In genomic region chr1:67332653-67333529, GRCh38 we compare ENCODE assay signal across 12 cellular contexts. TPM values are rescaled to one million over a fixed set of nuclear protein-coding genes. Genes with fewer than 3 reads are reported as not detected.
DNase-seq lines count a peak whose midpoint lies in the region; ATAC-seq and TF ChIP-seq lines count a peak whose summit lies in the region.
"Had no signal": no experiment of that assay in that cellular context is flagged by ENCODE, and none has a peak within 500 bp of the region (broad histone marks: within the 10 kb centered on the region; RNA-seq: fewer than 3 reads in every experiment).

No MANE protein-coding gene starts in this region.

- peaks cover 18% of the 10 kb centered on the region for H3K4me1 ChIP-seq in mammary epithelial cell (ENCODE audit: insufficient read depth, low read length)
- H3K4me1 ChIP-seq in breast epithelium, result no peaks in the 10 kb centered on the region
- peaks cover 19% of the 10 kb centered on the region for H3K4me1 ChIP-seq in HUES64 (ENCODE audit: insufficient read depth, low read length)
- H3K4me1 ChIP-seq: thyroid gland had no signal

- no peaks in the 10 kb centered on the region for H3K36me3 ChIP-seq in mammary epithelial cell (ENCODE audit: insufficient read depth, low read length)
- no peaks in the 10 kb centered on the region for H3K36me3 ChIP-seq in breast epithelium
- no peaks in the 10 kb centered on the region for H3K36me3 ChIP-seq in HUES64 (ENCODE audit: insufficient read depth, low read length)
- H3K36me3 ChIP-seq: thyroid gland had no signal

- no peaks in the 10 kb centered on the region for H3K9me3 Mint-ChIP-seq in stimulated activated naive CD8-positive, alpha-beta T cell treated with anti-CD3 and anti-CD28 coated beads, Interleukin-15, amount 100 ng/mL, for 72 hours

- dilution Hi-C loops in mammary epithelial cell (cut with HindIII; ENCODE audit: low sequenced_read_pairs), result no loop called here

- H3K4me1 Mint-ChIP-seq in stimulated activated naive CD8-positive, alpha-beta T cell treated with anti-CD3 and anti-CD28 coated beads, Interleukin-15, amount 100 ng/mL, for 72 hours, result peaks cover 86% of the 10 kb centered on the region

- peak overlapping the region; percentile 44 to 53 for H3K4me3 Mint-ChIP-seq in stimulated activated naive CD8-positive, alpha-beta T cell treated with anti-CD3 and anti-CD28 coated beads, Interleukin-15, amount 100 ng/mL, for 72 hours

- H3K4me3 ChIP-seq in mammary epithelial cell (replicated peaks in 1 of 3; ENCODE audit: insufficient read depth in 1 of 3, low read depth in 2 of 3, low read length in 3 of 3) (no peak overlapping the region), breast epithelium (no peak overlapping the region), HUES64 (ENCODE audit: low read length) (no peak overlapping the region)
- H3K4me3 ChIP-seq: thyroid gland had no signal

- H3K27me3 Mint-ChIP-seq in stimulated activated naive CD8-positive, alpha-beta T cell treated with anti-CD3 and anti-CD28 coated beads, Interleukin-15, amount 100 ng/mL, for 72 hours, result no peaks in the 10 kb centered on the region

- TF ChIP-seq CTCF in mammary epithelial cell (conservative IDR thresholded peaks at IDR 0.05 in 1 of 2, IDR thresholded peaks at IDR 0.05 in 1 of 2; ENCODE audit: extremely low read depth in 1 of 2, insufficient read depth in 1 of 2, low read depth in 1 of 2, low read length in 2 of 2) (no peak), breast epithelium (IDR thresholded peaks at IDR 0.05) (no peak)

- no peaks in the 10 kb centered on the region for H3K9me3 ChIP-seq in mammary epithelial cell (replicated peaks; ENCODE audit: insufficient read depth, low read length)
- no peaks in the 10 kb centered on the region for H3K9me3 ChIP-seq in breast epithelium
- H3K9me3 ChIP-seq in HUES64 (ENCODE audit: insufficient read depth, low read depth, low read length), result no peaks in the 10 kb centered on the region
- H3K9me3 ChIP-seq: thyroid gland had no signal

- peak overlapping the region; percentile 59 for H3K4me2 ChIP-seq in mammary epithelial cell (ENCODE audit: insufficient read depth, low read depth, low read length)

- no peak for DNase-seq in mammary epithelial cell
- DNase-seq in breast epithelium (ENCODE audit: low spot score in 2 of 2), result no peak
- peak; percentile 50 to 68 for DNase-seq in stimulated activated naive CD8-positive, alpha-beta T cell treated with anti-CD3 and anti-CD28 coated beads, Interleukin-15, amount 100 ng/mL, for 72 hours
- DNase-seq in NCI-H2171 (lab: John Stamatoyannopoulos, UW), result no peak
- no peak for DNase-seq in activated gamma-delta T cell treated with Interleukin-2 at 50 U/mL for 16 hours
- DNase-seq in ACHN, result no peak
- DNase-seq: islet precursor cell, NCI-H69, thyroid gland had no signal

- no peaks in the 10 kb centered on the region for H3K79me2 ChIP-seq in mammary epithelial cell (ENCODE audit: insufficient read depth, low read length)

- H3K27ac Mint-ChIP-seq in stimulated activated naive CD8-positive, alpha-beta T cell treated with anti-CD3 and anti-CD28 coated beads, Interleukin-15, amount 100 ng/mL, for 72 hours, result peak overlapping the region; percentile 86 to 88

- H3K27me3 ChIP-seq in mammary epithelial cell (ENCODE audit: insufficient read depth, low read length) (no peaks in the 10 kb centered on the region), breast epithelium (no peaks in the 10 kb centered on the region), HUES64 (ENCODE audit: insufficient read depth, low read length) (no peaks in the 10 kb centered on the region)
- H3K27me3 ChIP-seq: thyroid gland had no signal

- H2AFZ ChIP-seq in mammary epithelial cell (ENCODE audit: low read depth, low read length), result peak overlapping the region; percentile 85

- TSS peak; percentile 77 for BruUV-seq in mammary epithelial cell (replicated peaks; lab: Mats Ljungman, UMichigan)

- H3K9ac ChIP-seq in mammary epithelial cell (ENCODE audit: insufficient read depth, low read length), result no peak overlapping the region
- no peak overlapping the region for H3K9ac ChIP-seq in HUES64 (ENCODE audit: low read depth, low read length)

- 89% methylated on average over 4 of the region's 4 CpGs for WGBS in mammary epithelial cell (ENCODE audit: low coverage, missing lambda C conversion rate)
- 38% methylated on average over 3 of the region's 4 CpGs for WGBS in HUES64

- in situ Hi-C loops in mammary epithelial cell (cut with MboI; ENCODE audit: low sequenced_read_pairs in 2 of 2) (no loop called here), ACHN (cut with HindIII; ENCODE audit: low pct_ligation_motif_present, low pct_unique_long_range_greater_than_20kb, low sequenced_read_pairs) (no loop called here)

- CTCF ChIA-PET in mammary epithelial cell (lab: Charles Lee; ENCODE audit: low non-redundant PET), result interaction anchor here (0.5 to 0.9 kb wide), 3 partner anchors 7 to 441 kb away, joined by 3 read pairs; no protein-coding TSS in a partner anchor

- intact Hi-C loops in mammary epithelial cell (cut with micrococcal nuclease) (no loop called here), breast epithelium (cut with DNase I; ENCODE audit: low total_unique reads) (no loop called here)

- no peak for TF ChIP-seq POLR2A in breast epithelium (IDR thresholded peaks at IDR 0.05)

- H3K27ac ChIP-seq in mammary epithelial cell (ENCODE audit: insufficient read depth, low read depth, low read length) (peak overlapping the region; percentile 33), breast epithelium (no peak overlapping the region), HUES64 (ENCODE audit: low read depth, low read length) (peak overlapping the region; percentile 45; the same call in 1 of the 2 replicates)
- H3K27ac ChIP-seq: thyroid gland had no signal

- ATAC-seq in HG02678 (IDR thresholded peaks at IDR 0.05; ENCODE audit: unreplicated experiment), result peak; percentile 78
- ATAC-seq in stimulated activated naive CD8-positive, alpha-beta T cell treated with anti-CD3 and anti-CD28 coated beads, Interleukin-15, amount 100 ng/mL, for 72 hours, result peak; percentile 94

- no peaks in the 10 kb centered on the region for H4K20me1 ChIP-seq in mammary epithelial cell (ENCODE audit: insufficient read depth, low read length)

RNA-seq across cellular contexts. Expression of gene IL12RB2, which starts 25.2 kb away (rescaled TPM):
- total RNA-seq in mammary epithelial cell (10 to 100 TPM in 1 of 2 donors, under 1 TPM in 1; 0.38 to 11.5 TPM), breast epithelium (1 to 10 TPM in 1 of 3 donors, under 1 TPM in 2; 0.33 to 5.1 (median 0.59) TPM)
- 0.31 TPM for polyA plus RNA-seq in mammary epithelial cell
- polyA minus RNA-seq in mammary epithelial cell, result 1.0 TPM
- polyA plus RNA-seq in HUES64 (2013, experiment 1 of 2), result 1.2 TPM
- 2.7 TPM for polyA plus RNA-seq in HUES64 (2013, experiment 2 of 2)
- polyA plus RNA-seq: BJ had no signal

Comparison
In these comparisons a context has a peak if more than half of its experiments do, and no peak if none do; other contexts are left out.
1. H3K27ac ChIP-seq: peak in mammary epithelial cell (single experiment) and HUES64 (single experiment); none in breast epithelium (0 of 2).
2. DNase-seq: peak in stimulated activated naive CD8-positive, alpha-beta T cell treated with anti-CD3 and anti-CD28 coated beads, Interleukin-15, amount 100 ng/mL, for 72 hours (2 of 2); none in mammary epithelial cell (single experiment), breast epithelium (0 of 2), NCI-H2171 (single experiment), activated gamma-delta T cell treated with Interleukin-2 at 50 U/mL for 16 hours (single experiment) and ACHN (single experiment).